In the genomic region with DNA sequence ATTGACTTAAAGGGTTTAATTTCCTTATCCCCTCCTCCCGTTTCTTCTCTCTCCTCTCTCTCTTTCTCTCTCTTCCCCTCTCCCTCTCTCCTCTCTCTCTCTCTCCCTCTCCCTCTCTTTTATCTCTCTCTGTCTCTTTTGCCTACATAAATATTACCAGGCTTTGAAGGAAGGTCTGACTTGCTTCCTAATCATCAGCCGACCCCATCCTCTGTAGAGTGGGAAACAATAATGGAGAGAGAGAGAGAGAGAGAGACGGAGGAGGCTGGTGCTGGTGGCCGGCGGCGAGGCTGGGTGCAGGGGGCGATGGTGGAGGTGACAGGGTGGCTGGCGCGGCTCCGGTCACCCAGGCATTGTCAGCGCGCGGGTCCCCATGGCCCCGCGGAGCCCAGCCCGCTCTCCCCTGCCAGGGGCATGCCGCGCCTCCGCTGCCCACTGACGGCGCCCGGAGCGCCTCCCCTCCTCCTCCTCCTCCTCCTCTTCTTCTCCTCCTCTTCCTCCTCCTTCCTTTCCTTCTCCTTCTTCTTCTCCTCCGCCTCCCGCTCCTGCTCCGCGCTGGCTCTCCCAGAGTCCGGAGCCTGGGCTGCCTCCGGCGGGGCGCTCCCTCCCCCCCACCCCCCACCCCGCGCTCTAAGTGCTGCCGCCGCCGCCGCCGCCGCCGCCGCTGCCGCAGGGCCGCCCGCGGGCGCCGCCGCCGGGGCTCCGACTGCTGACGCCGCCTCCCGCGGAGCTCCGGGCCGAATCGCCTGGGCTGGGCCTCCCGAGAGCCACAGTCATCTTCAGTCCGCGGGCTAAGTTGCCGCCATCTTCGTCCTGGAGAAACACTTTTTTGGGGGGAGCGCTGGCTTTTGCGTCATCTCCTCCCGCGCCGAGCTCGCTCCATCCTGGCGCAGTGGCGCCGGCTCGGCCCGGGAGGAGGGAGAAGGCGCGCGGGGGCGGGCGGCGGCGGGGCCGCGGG, we compare ENCODE assay signal across 9 cellular contexts.
DNase-seq lines count a peak whose midpoint lies in the region; ATAC-seq, FAIRE-seq and TF ChIP-seq lines count a peak whose summit lies in the region.
"Had no signal": no experiment of that assay in that cellular context is flagged by ENCODE, and none has a peak within 500 bp of the region (broad histone marks: within the 10 kb centered on the region; RNA-seq: fewer than 3 reads in every experiment).

No MANE protein-coding gene starts in this region.

- H3K4me1 ChIP-seq in ES-I3 (ENCODE audit: insufficient read depth, low read length) (no peaks in the 10 kb centered on the region), mucosa of descending colon (ENCODE audit: low read depth) (no peaks in the 10 kb centered on the region)

- H3K9ac ChIP-seq in ES-I3 (ENCODE audit: low read depth, low read length) = peak overlapping the region; percentile 83

- no peak overlapping the region for H3K27ac ChIP-seq in caudate nucleus (ENCODE audit: low read depth, low read length)

- ATAC-seq in HG02840 (IDR thresholded peaks at IDR 0.05; ENCODE audit: low FRiP score, unreplicated experiment) (no peak), mucosa of descending colon (no peak), GM21526 (IDR thresholded peaks at IDR 0.05; ENCODE audit: low FRiP score, unreplicated experiment) (no peak)

- no peak overlapping the region for H3K4me3 ChIP-seq in mucosa of descending colon

- no peaks in the 10 kb centered on the region for H3K9me3 ChIP-seq in ES-I3 (ENCODE audit: control insufficient read depth, insufficient read depth, low read length)
- no peaks in the 10 kb centered on the region for H3K9me3 ChIP-seq in mucosa of descending colon

- intact Hi-C loops in mucosa of descending colon (cut with DNase I, micrococcal nuclease) = no loop called here

- TF ChIP-seq CTCF in mucosa of descending colon (IDR thresholded peaks at IDR 0.05) = no peak

- DNase-seq in NCI-H2196 (lab: John Stamatoyannopoulos, UW; ENCODE audit: unreplicated experiment) (peak; percentile 18), caudate nucleus (lab: John Stamatoyannopoulos, UW) (peak in 35 of 61 donors; percentile 2 to 56 (median 19)), medulla oblongata (ENCODE audit: extremely low spot score) (peak; percentile 12), urothelium cell line (ENCODE audit: low spot score) (peak; percentile 62), mucosa of descending colon (no peak)

- FAIRE-seq in urothelium cell line (lab: Jason Lieb, UNC) = no peak
- FAIRE-seq: islet of Langerhans had no signal

- H3K36me3 ChIP-seq in ES-I3 (ENCODE audit: insufficient read depth, low read length) = no peaks in the 10 kb centered on the region
- H3K36me3 ChIP-seq in mucosa of descending colon (ENCODE audit: low read depth) = no peaks in the 10 kb centered on the region

Comparison
In these comparisons a context has a peak if more than half of its experiments do, and no peak if none do; other contexts are left out.
1. DNase-seq: peak in NCI-H2196 (single experiment), caudate nucleus (35 of 61), medulla oblongata (single experiment) and urothelium cell line (single experiment); none in mucosa of descending colon (0 of 3).